In the genomic region with DNA sequence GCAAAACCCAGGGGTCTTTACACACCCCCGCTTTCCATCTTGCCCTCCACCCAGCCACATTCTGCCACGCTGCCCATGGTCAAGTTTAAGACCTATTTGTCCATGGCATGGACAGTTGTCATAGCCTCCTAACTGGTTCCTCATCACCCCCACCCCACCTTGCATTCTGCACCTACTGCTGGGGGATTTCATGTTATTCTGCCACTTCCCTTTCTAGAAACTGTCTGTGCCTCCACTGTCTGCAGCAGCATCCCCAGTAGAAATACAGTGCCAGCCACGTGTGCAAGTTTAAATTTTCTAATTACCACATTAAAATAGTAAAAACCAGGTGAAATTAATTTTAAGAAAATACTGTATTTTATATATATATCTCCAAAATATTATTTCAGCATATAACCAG, we compare ENCODE assay signal across 28 cellular contexts.
"Had no signal": no experiment of that assay in that cellular context is flagged by ENCODE, and none has a peak within 500 bp of the region (broad histone marks: within the 10 kb centered on the region; RNA-seq: fewer than 3 reads in every experiment).

No MANE protein-coding gene starts in this region.

- H3K4me3 ChIP-seq: gastrocnemius medialis, hepatocyte, mucosa of descending colon, right atrium auricular region, spleen, tibial artery, upper lobe of right lung had no signal

- H3K36me3 ChIP-seq: gastrocnemius medialis had no signal

- DNase-seq: activated CD4-positive, alpha-beta T cell treated with anti-CD3 and anti-CD28 coated beads for 48 hours; activated CD4-positive, alpha-beta T cell treated with anti-CD3 and anti-CD28 coated beads, Interleukin-2, amount 50 U/mL, for 48 hours; activated CD8-positive, alpha-beta memory T cell treated with anti-CD3 and anti-CD28 coated beads for 24 hours; activated effector memory CD4-positive, alpha-beta T cell treated with anti-CD3 and anti-CD28 coated beads, Interleukin-2, amount 50 U/mL, for 16 hours; activated naive CD4-positive, alpha-beta T cell treated with anti-CD3 and anti-CD28 coated beads for 36 hours; amniotic stem cell; central memory CD4-positive, alpha-beta T cell; effector CD4-positive, alpha-beta T cell; gastrocnemius medialis; islet precursor cell; left cardiac atrium; left ventricle myocardium superior; mucosa of descending colon; spleen; stimulated activated CD4-positive, alpha-beta T cell treated with anti-CD3 and anti-CD28 coated beads, Interleukin-2, amount 100 ng/mL, for 48 hours; stimulated activated naive CD8-positive, alpha-beta T cell treated with anti-CD3 and anti-CD28 coated beads, Interleukin-15, amount 100 ng/mL, for 72 hours; T1000; tibial artery; upper lobe of right lung; WERI-Rb-1 had no signal

- H3K27me3 Mint-ChIP-seq: dendritic cell treated with granulocyte-macrophage colony-stimulating factor and Interleukin-4, amounts not matched to agents 40 ng/mL and 50 ng/mL, for 4 days; natural killer cell treated with Interleukin-12 subunit alpha and Interleukin-12 subunit beta and Interleukin-15 and Interleukin-18, amount 100 ng/mL, for 72 hours; stimulated activated naive CD8-positive, alpha-beta T cell treated with anti-CD3 and anti-CD28 coated beads, Interleukin-15, amount 100 ng/mL, for 72 hours had no signal

- ATAC-seq: activated CD4-positive, CD25-positive, alpha-beta regulatory T cell treated with anti-CD3 and anti-CD28 coated beads, Interleukin-2, amount 50 U/mL, for 24 hours; gastrocnemius medialis; left cardiac atrium; left ventricle myocardium superior; mucosa of descending colon; natural killer cell treated with Interleukin-12 subunit alpha and Interleukin-12 subunit beta and Interleukin-15 and Interleukin-18, amount 100 ng/mL, for 72 hours; stimulated activated effector memory CD8-positive, alpha-beta T cell treated with anti-CD3 and anti-CD28 coated beads, Interleukin-12 subunit alpha, Interleukin-12 subunit beta, amount 100 ng/mL, for 72 hours; stimulated activated naive CD8-positive, alpha-beta T cell treated with anti-CD3 and anti-CD28 coated beads, Interleukin-15, amount 100 ng/mL, for 72 hours; upper lobe of right lung had no signal

- H3K27ac Mint-ChIP-seq: activated naive CD4-positive, alpha-beta T cell treated with anti-CD3 and anti-CD28 coated beads for 36 hours; dendritic cell treated with granulocyte-macrophage colony-stimulating factor and Interleukin-4, amounts not matched to agents 40 ng/mL and 50 ng/mL, for 4 days; natural killer cell treated with Interleukin-12 subunit alpha and Interleukin-12 subunit beta and Interleukin-15 and Interleukin-18, amount 100 ng/mL, for 72 hours; T-helper 1 cell treated with Interleukin-12 subunit alpha and Interleukin-12 subunit beta and Interleukin-4 antibody, amounts not matched to agents 30 μg/mL and 1 μg/mL, for 36 hours had no signal

- H3K4me1 ChIP-seq: right atrium auricular region, tibial artery, upper lobe of right lung had no signal

- H3K27me3 ChIP-seq: gastrocnemius medialis, hepatocyte, right atrium auricular region, spleen, tibial artery, upper lobe of right lung had no signal

- H3K27ac ChIP-seq: gastrocnemius medialis, hepatocyte, right atrium auricular region, spleen, tibial artery, upper lobe of right lung, WERI-Rb-1 had no signal

- H3K9me3 Mint-ChIP-seq: activated naive CD4-positive, alpha-beta T cell treated with anti-CD3 and anti-CD28 coated beads for 36 hours; dendritic cell treated with granulocyte-macrophage colony-stimulating factor and Interleukin-4, amounts not matched to agents 40 ng/mL and 50 ng/mL, for 4 days; natural killer cell treated with Interleukin-12 subunit alpha and Interleukin-12 subunit beta and Interleukin-15 and Interleukin-18, amount 100 ng/mL, for 72 hours; stimulated activated effector memory CD8-positive, alpha-beta T cell treated with anti-CD3 and anti-CD28 coated beads, Interleukin-12 subunit alpha, Interleukin-12 subunit beta, amount 100 ng/mL, for 72 hours; stimulated activated naive CD8-positive, alpha-beta T cell treated with anti-CD3 and anti-CD28 coated beads, Interleukin-15, amount 100 ng/mL, for 72 hours; T-helper 1 cell treated with Interleukin-12 subunit alpha and Interleukin-12 subunit beta and Interleukin-4 antibody, amounts not matched to agents 30 μg/mL and 1 μg/mL, for 36 hours had no signal

- FAIRE-seq: endometrium had no signal

- H3K9me3 ChIP-seq: gastrocnemius medialis, mucosa of descending colon, right atrium auricular region, spleen, tibial artery, upper lobe of right lung had no signal

- H3K4me3 Mint-ChIP-seq: activated naive CD4-positive, alpha-beta T cell treated with anti-CD3 and anti-CD28 coated beads for 36 hours; dendritic cell treated with granulocyte-macrophage colony-stimulating factor and Interleukin-4, amounts not matched to agents 40 ng/mL and 50 ng/mL, for 4 days; natural killer cell treated with Interleukin-12 subunit alpha and Interleukin-12 subunit beta and Interleukin-15 and Interleukin-18, amount 100 ng/mL, for 72 hours; T-helper 1 cell treated with Interleukin-12 subunit alpha and Interleukin-12 subunit beta and Interleukin-4 antibody, amounts not matched to agents 30 μg/mL and 1 μg/mL, for 36 hours had no signal
